1 cellular context compared by ENCODE assay signal in genomic region chr17:15966879-15967248, GRCh38.
TF ChIP-seq lines count a peak whose summit lies in the region.

No MANE protein-coding gene starts in this region.

TF ChIP-seq in H1, 55 proteins besides CTCF, POLR2A, EP300 and RAD21:
- TF ChIP-seq CBX8 (IDR thresholded peaks at IDR 0.05; ENCODE audit: borderline replicate concordance, low read depth, low read length) (no peak), RBBP5 (IDR thresholded peaks at IDR 0.05; ENCODE audit: borderline replicate concordance, low read depth, low read length) (0 out of 2 replicates have a peak, but pooled peaks have one; percentile 50), HDAC2 (IDR thresholded peaks at IDR 0.05; ENCODE audit: borderline replicate concordance in 1 of 2, low read depth in 2 of 2, low read length in 2 of 2) (0 out of 4 replicates have a peak, but pooled peaks of 1 of the 2 experiments have one; percentile 50), KDM4A (IDR thresholded peaks at IDR 0.05; ENCODE audit: low read depth, low read length, severe bottlenecking) (peak; percentile 28), POLR2AphosphoS5 (IDR thresholded peaks at IDR 0.05; ENCODE audit: low read depth, low read length) (peak; percentile 54; the same call in 1 of the 2 replicates), ATF2 (IDR thresholded peaks at IDR 0.05; ENCODE audit: low read length) (no peak)
